Comparison of ENCODE assay signal across 14 cellular contexts in the genomic region with DNA sequence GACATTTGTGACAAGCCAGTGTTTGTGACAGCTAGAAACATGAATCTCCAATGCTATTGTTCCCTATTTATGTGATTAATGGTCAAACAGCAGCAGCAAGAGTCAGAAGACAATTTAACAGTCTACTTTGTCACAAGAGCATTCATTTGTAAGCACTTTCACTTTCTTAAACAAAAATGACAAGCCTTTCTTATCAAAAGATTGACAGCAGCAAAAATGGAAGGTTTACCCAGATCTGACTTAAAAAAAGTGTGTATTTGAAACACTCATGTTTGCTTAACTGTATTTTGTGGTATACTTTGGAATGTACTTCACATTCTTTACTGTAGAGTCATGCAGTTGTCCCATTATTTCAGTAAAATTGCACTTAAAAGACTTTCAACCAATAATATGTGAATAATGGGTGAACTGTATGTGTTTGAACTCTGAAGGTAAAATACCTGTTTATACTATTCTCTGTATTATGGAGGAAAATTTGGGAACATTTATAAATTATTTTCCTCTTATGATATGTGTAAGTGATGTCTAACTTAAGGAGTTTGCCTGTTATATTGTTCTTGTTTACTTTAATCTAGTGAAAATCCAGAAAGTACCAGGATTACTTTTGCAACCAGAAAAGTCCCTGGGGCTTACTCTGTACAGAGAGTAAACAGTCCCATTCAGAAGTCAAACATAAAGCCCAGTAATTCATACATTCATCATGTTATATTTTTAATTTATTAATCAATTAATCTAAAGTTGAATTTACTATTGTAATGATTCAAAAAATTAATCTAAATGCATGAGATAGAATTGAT.
A peak's percentile ranks its signal among the peaks of the same experiment; 100 is the strongest.
DNase-seq lines count a peak whose midpoint lies in the region; ATAC-seq and TF ChIP-seq lines count a peak whose summit lies in the region.
"Had no signal": no experiment of that assay in that cellular context is flagged by ENCODE, and none has a peak within 500 bp of the region (broad histone marks: within the 10 kb centered on the region; RNA-seq: fewer than 3 reads in every experiment).

No MANE protein-coding gene starts in this region.

- H3K27ac ChIP-seq in DND-41 (ENCODE audit: low read length) (peak overlapping the region; percentile 27), esophagus muscularis mucosa (replicated peaks in 1 of 4) (no peak overlapping the region)

- no peak for TF ChIP-seq CTCF in DND-41 (IDR thresholded peaks at IDR 0.05; ENCODE audit: borderline replicate concordance, extremely low read depth, low read length, poor library complexity, severe bottlenecking)
- no peak for TF ChIP-seq CTCF in mucosa of descending colon (IDR thresholded peaks at IDR 0.05)
- TF ChIP-seq CTCF in esophagus muscularis mucosa (IDR thresholded peaks at IDR 0.05), result no peak

- peak overlapping the region; percentile 8; the same call in 1 of the 2 replicates for H3K9ac ChIP-seq in DND-41 (ENCODE audit: low read depth, low read length)

- H3K4me1 ChIP-seq in DND-41 (ENCODE audit: insufficient read depth, low read length) (peaks cover 12% of the 10 kb centered on the region), mucosa of descending colon (ENCODE audit: low read depth) (no peaks in the 10 kb centered on the region), esophagus muscularis mucosa (no peaks in the 10 kb centered on the region)

- intact Hi-C loops in mucosa of descending colon (cut with DNase I, micrococcal nuclease) (no loop called here), esophagus muscularis mucosa (cut with DNase I) (no loop called here)

- no peak for DNase-seq in DND-41
- DNase-seq in NCI-H226, result peak; percentile 57
- peak; percentile 79 for DNase-seq in dedifferentiated amniotic fluid mesenchymal stem cell (ENCODE audit: extremely low spot score)
- DNase-seq in myocyte (ENCODE audit: low read depth), result peak; percentile 62
- no peak for DNase-seq in mucosa of descending colon
- DNase-seq in esophagus muscularis mucosa (ENCODE audit: extremely low spot score), result no peak
- no peak for DNase-seq in HuH-7 (ENCODE audit: low spot score)
- DNase-seq: aorta; CD8-positive, alpha-beta T cell; hypothalamus; MG63; NCI-H526; stimulated activated CD4-positive, alpha-beta T cell treated with anti-CD3 and anti-CD28 coated beads, Interleukin-4, amount 100 ng/mL, for 1 hour had no signal

- H3K4me2 ChIP-seq in DND-41 (ENCODE audit: insufficient read depth, low read length), result peak overlapping the region; percentile 44

- TF ChIP-seq EP300 in esophagus muscularis mucosa (IDR thresholded peaks at IDR 0.05), result no peak

- H3K27me3 ChIP-seq in DND-41 (ENCODE audit: insufficient read depth, low read length, poor library complexity) (no peaks in the 10 kb centered on the region), esophagus muscularis mucosa (no peaks in the 10 kb centered on the region)
- H3K27me3 ChIP-seq: MG63 had no signal

- ATAC-seq in DND-41 (ENCODE audit: insufficient read depth, low read depth), result peak; percentile 39; the same call in 2 of the 3 replicates
- ATAC-seq in mucosa of descending colon, result no peak
- no peak for ATAC-seq in HG02678 (IDR thresholded peaks at IDR 0.05; ENCODE audit: unreplicated experiment)
- ATAC-seq: CD8-positive, alpha-beta T cell had no signal

- H3K9me3 ChIP-seq in DND-41 (ENCODE audit: insufficient read depth, low read length, severe bottlenecking) (no peaks in the 10 kb centered on the region), mucosa of descending colon (no peaks in the 10 kb centered on the region), esophagus muscularis mucosa (no peaks in the 10 kb centered on the region)
- H3K9me3 ChIP-seq: MG63 had no signal

- H2AFZ ChIP-seq in DND-41 (ENCODE audit: low read depth, low read length), result peak overlapping the region; percentile 61

- H3K36me3 ChIP-seq in DND-41 (ENCODE audit: insufficient read depth, low read length) (no peaks in the 10 kb centered on the region), mucosa of descending colon (ENCODE audit: low read depth) (no peaks in the 10 kb centered on the region), esophagus muscularis mucosa (no peaks in the 10 kb centered on the region)
- H3K36me3 ChIP-seq: MG63 had no signal

- H3K79me2 ChIP-seq in DND-41 (ENCODE audit: insufficient read depth, low read length), result no peaks in the 10 kb centered on the region

- no peaks in the 10 kb centered on the region for H4K20me1 ChIP-seq in DND-41 (ENCODE audit: insufficient read depth, low read length)

- H3K4me3 ChIP-seq in DND-41 (ENCODE audit: low read depth in 1 of 2, low read length in 2 of 2) (no peak overlapping the region), mucosa of descending colon (no peak overlapping the region), esophagus muscularis mucosa (no peak overlapping the region)
- H3K4me3 ChIP-seq: MG63 had no signal

- no peak for TF ChIP-seq POLR2A in esophagus muscularis mucosa (IDR thresholded peaks at IDR 0.05; ENCODE audit: low read depth)

Comparison
In these comparisons a context has a peak if more than half of its experiments do, and no peak if none do; other contexts are left out.
1. DNase-seq: peak in NCI-H226 (single experiment), dedifferentiated amniotic fluid mesenchymal stem cell (single experiment) and myocyte (single experiment); none in DND-41 (single experiment), mucosa of descending colon (0 of 3), esophagus muscularis mucosa (single experiment) and HuH-7 (single experiment).